ENCODE assay signal across 16 cellular contexts in the genomic region with DNA sequence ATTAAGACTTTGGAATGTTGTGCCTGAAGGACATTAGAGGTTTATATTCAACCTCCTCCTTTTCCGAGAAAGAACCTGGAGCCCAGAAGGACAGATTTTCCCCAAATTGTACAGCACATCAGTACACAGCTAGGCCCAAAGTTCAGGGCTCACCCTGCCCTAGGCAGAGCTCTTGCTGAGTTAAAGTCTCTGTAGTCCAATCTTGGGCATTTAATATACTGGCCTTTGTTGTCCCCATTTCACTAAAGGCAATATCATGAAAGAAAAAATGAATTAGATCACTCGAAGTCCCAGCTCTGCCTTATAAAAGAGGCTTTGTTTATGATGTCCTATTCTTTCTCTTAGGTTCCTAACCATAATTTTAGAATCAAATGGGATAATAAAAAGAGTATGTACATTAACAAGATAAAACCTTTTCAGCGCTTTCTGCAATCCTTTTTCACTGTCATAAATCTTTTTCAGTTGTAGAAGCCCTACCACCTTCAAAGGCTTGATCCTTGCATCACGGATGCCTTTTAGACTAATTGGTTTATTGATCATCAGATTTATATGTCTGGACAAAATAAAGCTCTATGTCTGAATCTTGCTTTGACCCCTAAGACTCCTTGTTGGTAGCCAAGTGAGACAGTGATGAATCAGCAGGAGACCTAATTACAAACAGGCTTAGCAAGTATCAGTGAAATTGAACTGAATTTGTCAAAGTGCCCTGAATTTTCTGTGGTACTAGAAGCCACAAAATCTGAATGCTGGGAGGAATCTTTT. TPM values are rescaled to one million over a fixed set of nuclear protein-coding genes. Genes with fewer than 3 reads are reported as not detected.
A peak's percentile ranks its signal among the peaks of the same experiment; 100 is the strongest.
DNase-seq lines count a peak whose midpoint lies in the region; ATAC-seq and FAIRE-seq lines count a peak whose summit lies in the region.
"Had no signal": no experiment of that assay in that cellular context is flagged by ENCODE, and none has a peak within 500 bp of the region (broad histone marks: within the 10 kb centered on the region; RNA-seq: fewer than 3 reads in every experiment).

No MANE protein-coding gene starts in this region.

- H3K36me3 ChIP-seq in small intestine (ENCODE audit: control insufficient read depth in 2 of 2, insufficient read depth in 2 of 2, low read length in 2 of 2): no peaks in the 10 kb centered on the region

- no peaks in the 10 kb centered on the region for H3K27me3 ChIP-seq in small intestine (ENCODE audit: control insufficient read depth in 2 of 2, insufficient read depth in 2 of 2, low read length in 2 of 2)
- H3K27me3 ChIP-seq: sigmoid colon had no signal

- WGBS in small intestine, 3 donors: 76 to 85% (median 81%) methylated on average over 4 of the region's 4 CpGs

- no peak overlapping the region for H3K4me3 ChIP-seq in small intestine (ENCODE audit: low read depth in 1 of 2, low read length in 2 of 2)
- H3K4me3 ChIP-seq: sigmoid colon had no signal

- H3K4me1 Mint-ChIP-seq in activated naive CD4-positive, alpha-beta T cell treated with anti-CD3 and anti-CD28 coated beads, Interleukin-2, amount 10 ng/mL, durations not matched to agents 7 days and 5 days: peaks cover 6% of the 10 kb centered on the region
- H3K4me1 Mint-ChIP-seq in T-helper 17 cell: peaks cover 9% of the 10 kb centered on the region

- CTCF ChIA-PET in activated naive CD4-positive, alpha-beta T cell treated with anti-CD3 and anti-CD28 coated beads, Interleukin-2, amount 10 ng/mL, durations not matched to agents 7 days and 5 days (lab: Charles Lee): interaction anchor here (1.2 to 2.1 kb wide), 2 partner anchors 10 to 22 kb away, joined by 3 to 6 read pairs; no protein-coding TSS in a partner anchor

- H3K9me3 ChIP-seq in T-helper 17 cell (ENCODE audit: control insufficient read depth, low read length, poor library complexity, severe bottlenecking): no peaks in the 10 kb centered on the region
- H3K9me3 ChIP-seq in small intestine (ENCODE audit: control insufficient read depth, low read depth): no peaks in the 10 kb centered on the region
- H3K9me3 ChIP-seq: sigmoid colon had no signal

- H3K36me3 Mint-ChIP-seq in activated naive CD4-positive, alpha-beta T cell treated with anti-CD3 and anti-CD28 coated beads, Interleukin-2, amount 50 U/mL, for 72 hours: peaks cover 0 to 9% of the 10 kb centered on the region in 2 donors
- peaks cover 19% of the 10 kb centered on the region for H3K36me3 Mint-ChIP-seq in activated naive CD4-positive, alpha-beta T cell treated with anti-CD3 and anti-CD28 coated beads, Interleukin-2, amount 10 ng/mL, durations not matched to agents 7 days and 5 days
- H3K36me3 Mint-ChIP-seq in T-helper 17 cell (ENCODE audit: low read depth): peaks cover 5% of the 10 kb centered on the region

- ATAC-seq in activated naive CD4-positive, alpha-beta T cell treated with anti-CD3 and anti-CD28 coated beads, Interleukin-2, amount 50 U/mL, for 72 hours: no peak
- no peak for ATAC-seq in T-helper 17 cell
- ATAC-seq in GM21717 (IDR thresholded peaks at IDR 0.05; ENCODE audit: unreplicated experiment): no peak

- no peak for FAIRE-seq in small intestine (lab: Jason Lieb, UNC)
- FAIRE-seq: A204.1 had no signal

- no peak overlapping the region for H3K27ac ChIP-seq in small intestine (ENCODE audit: low read depth in 1 of 2, low read length in 1 of 2)

- H3K27me3 Mint-ChIP-seq in activated naive CD4-positive, alpha-beta T cell treated with anti-CD3 and anti-CD28 coated beads, Interleukin-2, amount 10 ng/mL, durations not matched to agents 7 days and 5 days: no peaks in the 10 kb centered on the region
- no peaks in the 10 kb centered on the region for H3K27me3 Mint-ChIP-seq in T-helper 17 cell
- H3K27me3 Mint-ChIP-seq: type B pancreatic cell had no signal

- no peak overlapping the region for H3K4me3 Mint-ChIP-seq in activated naive CD4-positive, alpha-beta T cell treated with anti-CD3 and anti-CD28 coated beads, Interleukin-2, amount 10 ng/mL, durations not matched to agents 7 days and 5 days
- H3K4me3 Mint-ChIP-seq in T-helper 17 cell: no peak overlapping the region
- H3K4me3 Mint-ChIP-seq: type B pancreatic cell had no signal

- in situ Hi-C loops in G401 (cut with HindIII; ENCODE audit: low sequenced_read_pairs): no loop called here

- no peak for DNase-seq in activated naive CD4-positive, alpha-beta T cell treated with anti-CD3 and anti-CD28 coated beads, Interleukin-2, amount 50 U/mL, for 72 hours (ENCODE audit: low spot score in 2 of 2)
- DNase-seq in activated naive CD4-positive, alpha-beta T cell treated with anti-CD3 and anti-CD28 coated beads, Interleukin-2, amount 10 ng/mL, durations not matched to agents 7 days and 5 days: no peak
- DNase-seq in T-helper 17 cell: no peak
- DNase-seq in foreskin melanocyte: peak; percentile 72
- peak; percentile 58 for DNase-seq in stromal cell of bone marrow (ENCODE audit: low read depth)
- DNase-seq in small intestine: no peak
- no peak for DNase-seq in G401 (ENCODE audit: low spot score)
- DNase-seq: amniotic stem cell, DMS153, NCI-H1105, NCI-H524 treated with DMSO at 0.1 percent for 48 hours, SIG-M5, sigmoid colon had no signal

- H3K4me1 ChIP-seq in small intestine (ENCODE audit: control insufficient read depth in 2 of 2, insufficient read depth in 1 of 2, low read depth in 1 of 2, low read length in 1 of 2): peaks cover 0 to 5% of the 10 kb centered on the region in 2 donors

- peak overlapping the region; percentile 61 to 67 for H3K27ac Mint-ChIP-seq in activated naive CD4-positive, alpha-beta T cell treated with anti-CD3 and anti-CD28 coated beads, Interleukin-2, amount 50 U/mL, for 72 hours
- H3K27ac Mint-ChIP-seq in activated naive CD4-positive, alpha-beta T cell treated with anti-CD3 and anti-CD28 coated beads, Interleukin-2, amount 10 ng/mL, durations not matched to agents 7 days and 5 days: no peak overlapping the region
- peak overlapping the region; percentile 54 for H3K27ac Mint-ChIP-seq in T-helper 17 cell
- H3K27ac Mint-ChIP-seq: type B pancreatic cell had no signal

- no peaks in the 10 kb centered on the region for H3K9me3 Mint-ChIP-seq in activated naive CD4-positive, alpha-beta T cell treated with anti-CD3 and anti-CD28 coated beads, Interleukin-2, amount 50 U/mL, for 72 hours
- no peaks in the 10 kb centered on the region for H3K9me3 Mint-ChIP-seq in activated naive CD4-positive, alpha-beta T cell treated with anti-CD3 and anti-CD28 coated beads, Interleukin-2, amount 10 ng/mL, durations not matched to agents 7 days and 5 days
- H3K9me3 Mint-ChIP-seq: type B pancreatic cell had no signal

RNA-seq across cellular contexts. Expression of a gene that starts 39.8 kb away (rescaled TPM):
- total RNA-seq in activated naive CD4-positive, alpha-beta T cell treated with anti-CD3 and anti-CD28 coated beads, Interleukin-2, amount 50 U/mL, for 72 hours: 10 to 100 TPM; 23.2 to 28.2 TPM
- 100 to 1,000 TPM; 139 to 169 TPM for total RNA-seq in T-helper 17 cell
- polyA plus RNA-seq in small intestine: 1 to 10 TPM in 2 of 3 donors, under 1 TPM in 1; 0.67 to 3.3 (median 1.1) TPM
- 6.2 and 6.7 TPM in 2 replicates for total RNA-seq in G401 (2014; rRNA removed; shearing (Covaris generic))

Comparison
In these comparisons a context has a peak if more than half of its experiments do, and no peak if none do; other contexts are left out.
1. DNase-seq: peak in foreskin melanocyte (single experiment) and stromal cell of bone marrow (single experiment); none in activated naive CD4-positive, alpha-beta T cell treated with anti-CD3 and anti-CD28 coated beads, Interleukin-2, amount 50 U/mL, for 72 hours (0 of 2), activated naive CD4-positive, alpha-beta T cell treated with anti-CD3 and anti-CD28 coated beads, Interleukin-2, amount 10 ng/mL, durations not matched to agents 7 days and 5 days (single experiment), T-helper 17 cell (0 of 3), small intestine (single experiment) and G401 (single experiment).
2. RNA of a gene that starts 39.8 kb away (total RNA-seq): 139 to 169 TPM in T-helper 17 cell; 23.2 to 28.2 TPM in activated naive CD4-positive, alpha-beta T cell treated with anti-CD3 and anti-CD28 coated beads, Interleukin-2, amount 50 U/mL, for 72 hours and 6.2 to 6.7 TPM in G401; every median in the first group is over 4 times any median in the second.